Comparison of ENCODE assay signal across 16 cellular contexts in genomic region chr12:106229036-106229591, GRCh38. TPM values are rescaled to one million over a fixed set of nuclear protein-coding genes. Genes with fewer than 3 reads are reported as not detected.
DNase-seq lines count a peak whose midpoint lies in the region; ATAC-seq, FAIRE-seq and TF ChIP-seq lines count a peak whose summit lies in the region.
"Had no signal": no experiment of that assay in that cellular context is flagged by ENCODE, and none has a peak within 500 bp of the region (broad histone marks: within the 10 kb centered on the region; RNA-seq: fewer than 3 reads in every experiment).

No MANE protein-coding gene starts in this region.

- no peaks in the 10 kb centered on the region for H3K79me2 ChIP-seq in HepG2 (ENCODE audit: insufficient read depth, low read length)

- ATAC-seq in HepG2: no peak

- H3K4me3 ChIP-seq in CD4-positive, alpha-beta memory T cell (ENCODE audit: low read length in 2 of 2): no peak overlapping the region
- H3K4me3 ChIP-seq in SK-N-MC (no peak overlapping the region), HepG2 (replicated peaks in 1 of 3; ENCODE audit: insufficient read depth in 1 of 3, low read depth in 2 of 3, low read length in 3 of 3) (no peak overlapping the region), neutrophil (ENCODE audit: low read depth in 1 of 2, low read length in 1 of 2) (no peak overlapping the region)

- no peak for FAIRE-seq in HepG2 (lab: Jason Lieb, UNC)
- FAIRE-seq: A204.1, H1 had no signal

- no peak overlapping the region for H3K27ac ChIP-seq in CD4-positive, alpha-beta memory T cell (ENCODE audit: low read depth, low read length)
- H3K27ac ChIP-seq in SK-N-MC (peak overlapping the region; percentile 10; the same call in 1 of the 2 replicates), HepG2 (ENCODE audit: extremely low read length, insufficient read depth, low read length) (no peak overlapping the region), neutrophil (peak overlapping the region; percentile 97)
- H3K27ac ChIP-seq: C4-2B had no signal

- POLR2A ChIA-PET in CD4-positive, alpha-beta memory T cell (lab: Charles Lee; ENCODE audit: partially characterized antibody): interaction anchor here (1.9 to 4.5 kb wide), 6 partner anchors 20 to 73 kb away, joined by 6 to 87 read pairs (median 18); partner anchors contain the start of genes CKAP4 and TCP11L2
- POLR2A ChIA-PET in HepG2 (lab: Yijun Ruan, JAX): no interaction called here

- no peak for TF ChIP-seq CTCF in HepG2 (CRISPR knock-in tag; IDR thresholded peaks at IDR 0.05)
- TF ChIP-seq CTCF in neutrophil (IDR thresholded peaks at IDR 0.05): no peak

- in situ Hi-C loops in HepG2 (cut with HindIII; ENCODE audit: extremely low pct_ligation_motif_present, low pct_unique_long_range_greater_than_20kb): loop anchor here (5.0 to 10.0 kb wide), 3 partner anchors 53 to 804 kb away; no protein-coding TSS in a partner anchor

- intact Hi-C loops in CD4-positive, alpha-beta memory T cell (cut with micrococcal nuclease): no loop called here
- intact Hi-C loops in HepG2 (cut with micrococcal nuclease; ENCODE audit: unreplicated experiment): loop anchor here (5.0 kb wide), 1 partner anchor 693 kb away; no protein-coding TSS in a partner anchor

- H4K20me1 ChIP-seq in HepG2 (ENCODE audit: insufficient read depth, low read length): no peaks in the 10 kb centered on the region

- WGBS in HepG2 (ENCODE audit: low lambda C conversion rate): 53% methylated on average over 12 of the region's 12 CpGs

- H3K36me3 Mint-ChIP-seq in CD4-positive, alpha-beta memory T cell: no peaks in the 10 kb centered on the region

- no peak overlapping the region for H2AFZ ChIP-seq in HepG2 (ENCODE audit: low read length)

- H3K27ac Mint-ChIP-seq in CD4-positive, alpha-beta memory T cell: peak overlapping the region in 5 of 7 donors; percentile 8 to 75 (median 24)
- H3K27ac Mint-ChIP-seq: HFFc6 had no signal

- TF ChIP-seq POLR2A in HepG2 (IDR thresholded peaks at IDR 0.05; ENCODE audit: insufficient read depth in 1 of 2, low read depth in 2 of 2, low read length in 2 of 2): no peak

- H3K4me3 Mint-ChIP-seq in CD4-positive, alpha-beta memory T cell: peak overlapping the region in 1 of 8 donors; percentile 46
- H3K4me3 Mint-ChIP-seq: HFFc6 had no signal

- CTCF ChIA-PET in CD4-positive, alpha-beta memory T cell (lab: Charles Lee; ENCODE audit: partially characterized antibody): interaction anchor here (1.1 to 6.5 kb wide), 8 partner anchors 13 to 79 kb away, joined by 3 to 245 read pairs (median 5); partner anchors contain the start of gene TCP11L2
- CTCF ChIA-PET in HepG2 (lab: Yijun Ruan, JAX; ENCODE audit: low intra/inter-chr PET ratio, low total read pairs): no interaction called here

- H3K9me3 ChIP-seq in CD4-positive, alpha-beta memory T cell (ENCODE audit: control insufficient read depth in 1 of 2, low read length in 2 of 2): no peaks in the 10 kb centered on the region
- H3K9me3 ChIP-seq in SK-N-MC (ENCODE audit: low read depth, low read length): no peaks in the 10 kb centered on the region
- H3K9me3 ChIP-seq in HepG2 (ENCODE audit: low read length): no peaks in the 10 kb centered on the region
- no peaks in the 10 kb centered on the region for H3K9me3 ChIP-seq in neutrophil
- H3K9me3 ChIP-seq: BE2C had no signal

- no TSS peak for BruUV-seq in HepG2 (replicated peaks; lab: Mats Ljungman, UMichigan)

- H3K9me3 Mint-ChIP-seq in CD4-positive, alpha-beta memory T cell: no peaks in the 10 kb centered on the region
- H3K9me3 Mint-ChIP-seq: HFFc6 had no signal

- no peak overlapping the region for H3K9ac ChIP-seq in SK-N-MC (ENCODE audit: insufficient read length)
- H3K9ac ChIP-seq in HepG2 (ENCODE audit: insufficient read depth, low read depth, low read length): no peak overlapping the region

- no peak for TF ChIP-seq EP300 in HepG2 (IDR thresholded peaks at IDR 0.05; ENCODE audit: low read depth in 2 of 2, low read length in 2 of 2)
- TF ChIP-seq EP300 in HepG2 (CRISPR knock-in tag; IDR thresholded peaks at IDR 0.05; ENCODE audit: borderline replicate concordance): no peak

- no peak for TF ChIP-seq RAD21 in HepG2 (CRISPR knock-in tag; IDR thresholded peaks at IDR 0.05)

- no peaks in the 10 kb centered on the region for H3K36me3 ChIP-seq in CD4-positive, alpha-beta memory T cell (ENCODE audit: insufficient read depth, low read length)
- no peaks in the 10 kb centered on the region for H3K36me3 ChIP-seq in SK-N-MC (ENCODE audit: insufficient read depth, low read length)
- no peaks in the 10 kb centered on the region for H3K36me3 ChIP-seq in HepG2 (replicated peaks in 1 of 2; ENCODE audit: control insufficient read depth in 1 of 2, insufficient read depth in 2 of 2, low read length in 2 of 2)
- H3K36me3 ChIP-seq in neutrophil: peaks cover 18% of the 10 kb centered on the region
- H3K36me3 ChIP-seq: BE2C had no signal

- H3K27me3 Mint-ChIP-seq in CD4-positive, alpha-beta memory T cell: no peaks in the 10 kb centered on the region

- no peak overlapping the region for H3K4me2 ChIP-seq in HepG2 (ENCODE audit: low read depth, low read length)

- peaks cover 18% of the 10 kb centered on the region for H3K4me1 ChIP-seq in CD4-positive, alpha-beta memory T cell (ENCODE audit: insufficient read depth, low read length)
- H3K4me1 ChIP-seq in HepG2 (ENCODE audit: insufficient read depth, low read length) (peaks cover 11% of the 10 kb centered on the region), neutrophil (ENCODE audit: control insufficient read depth in 1 of 2, insufficient read depth in 1 of 2, low read depth in 1 of 2, low read length in 1 of 2) (peaks cover 44 to 67% of the 10 kb centered on the region in 2 experiments)
- H3K4me1 ChIP-seq: BE2C had no signal

- no peak for DNase-seq in CD4-positive, alpha-beta memory T cell
- DNase-seq in SK-N-MC (ENCODE audit: low read depth, low spot score) (no peak), HepG2 (ENCODE audit: low spot score) (no peak), AG20443 (ENCODE audit: low spot score) (no peak), NAMALWA (ENCODE audit: low spot score) (no peak)
- no peak for DNase-seq in activated CD4-positive, CD25-positive, alpha-beta regulatory T cell treated with anti-CD3 and anti-CD28 coated beads, Interleukin-2, amount 50 U/mL, for 72 hours
- no peak for DNase-seq in activated CD4-positive, alpha-beta T cell treated with anti-CD3 and anti-CD28 coated beads for 48 hours
- DNase-seq: BE2C, DMS53, GF-D8, HCEC 1CT, HFFc6 had no signal

- H3K4me1 Mint-ChIP-seq in CD4-positive, alpha-beta memory T cell: peaks cover 12 to 19% (median 16%) of the 10 kb centered on the region in 4 donors

- H3K27me3 ChIP-seq in CD4-positive, alpha-beta memory T cell (ENCODE audit: insufficient read depth, low read length): no peaks in the 10 kb centered on the region
- H3K27me3 ChIP-seq in HepG2 (ENCODE audit: control insufficient read depth in 1 of 2, insufficient read depth in 2 of 2, low read length in 2 of 2) (peaks cover 2 to 16% of the 10 kb centered on the region in 2 experiments; a peak in 3 of 5 replicates), neutrophil (no peaks in the 10 kb centered on the region)
- H3K27me3 ChIP-seq: BE2C had no signal

TF ChIP-seq in HepG2, 621 proteins besides CTCF, POLR2A, EP300 and RAD21:
- TF ChIP-seq ZNF749 (CRISPR knock-in tag; IDR thresholded peaks at IDR 0.05; ENCODE audit: borderline replicate concordance) (no peak), SIX4 (CRISPR knock-in tag; IDR thresholded peaks at IDR 0.05) (no peak), ZNF275 (CRISPR knock-in tag; IDR thresholded peaks at IDR 0.05; ENCODE audit: borderline replicate concordance) (no peak), ZNF7 (CRISPR knock-in tag; IDR thresholded peaks at IDR 0.05) (peak; percentile 81), ZSCAN22 (CRISPR knock-in tag; IDR thresholded peaks at IDR 0.05) (no peak), HMG20A (CRISPR knock-in tag; IDR thresholded peaks at IDR 0.05; ENCODE audit: borderline replicate concordance) (no peak)

RNA-seq across cellular contexts. Expression of gene CKAP4, which starts 18.7 kb away (rescaled TPM):
- total RNA-seq in CD4-positive, alpha-beta memory T cell: 10 to 100 TPM; 12.5 to 13.0 TPM
- 1 to 10 TPM; 5.1 to 8.3 TPM for polyA plus RNA-seq in CD4-positive, alpha-beta memory T cell
- 37.3 and 70.2 TPM in 2 replicates for total RNA-seq in HepG2 (2016; rRNA removed; fragmentation: Illumina TruSeq; extraction: Trizol)
- 3.7 and 3.9 TPM in 2 replicates for total RNA-seq in HepG2 (2016; cell fraction: cytosol; rRNA removed; fragmentation: Illumina TruSeq; extraction: Trizol; ENCODE audit: low read depth)
- 34.6 and 68.5 TPM in 2 replicates for total RNA-seq in HepG2 (2016; cell fraction: insoluble cytoplasmic fraction; rRNA removed; fragmentation: Illumina TruSeq; extraction: Trizol)
- total RNA-seq in HepG2 (2016; cell fraction: membrane; rRNA removed; fragmentation: Illumina TruSeq; extraction: Trizol): 14.7 and 15.5 TPM in 2 replicates
- 67.9 and 80.5 TPM in 2 replicates for total RNA-seq in HepG2 (2016; cell fraction: nucleus; rRNA removed; fragmentation: Illumina TruSeq; extraction: Trizol)
- polyA plus RNA-seq in HepG2 (2011; rRNA removed): 39.2 and 45.4 TPM in 2 replicates
- 30.8 and 37.4 TPM in 2 replicates for polyA plus RNA-seq in HepG2 (2011; cell fraction: cytosol; rRNA removed)
- polyA plus RNA-seq in HepG2 (2011; cell fraction: nucleus; rRNA removed): 17.5 and 20.0 TPM in 2 replicates
- 76.8 and 81.5 TPM in 2 replicates for polyA plus RNA-seq in HepG2 (2012)
- polyA plus RNA-seq in HepG2 (2016; cell fraction: cytosol; fragmentation: Illumina TruSeq; extraction: Trizol; ENCODE audit: low read depth): 4.9 and 5.3 TPM in 2 replicates
- polyA plus RNA-seq in HepG2 (2016; cell fraction: insoluble cytoplasmic fraction; fragmentation: Illumina TruSeq; extraction: Trizol; ENCODE audit: low read depth): 44.7 and 53.0 TPM in 2 replicates
- polyA plus RNA-seq in HepG2 (2016; cell fraction: membrane; fragmentation: Illumina TruSeq; extraction: Trizol; ENCODE audit: low read depth): 13.7 and 14.8 TPM in 2 replicates
- 125 and 131 TPM in 2 replicates for polyA plus RNA-seq in HepG2 (2016; cell fraction: nucleus; fragmentation: Illumina TruSeq; extraction: Trizol; ENCODE audit: insufficient read depth, low read depth)
- polyA minus RNA-seq in HepG2 (2011; rRNA and poly(A)+ RNA removed; ENCODE audit: low replicate concordance): 17.1 and 29.8 TPM in 2 replicates
- polyA minus RNA-seq in HepG2 (2011; cell fraction: cytosol; rRNA and poly(A)+ RNA removed): 29.4 and 33.1 TPM in 2 replicates
- 11.7 and 15.9 TPM in 2 replicates for polyA minus RNA-seq in HepG2 (2011; cell fraction: nucleus; rRNA and poly(A)+ RNA removed)

Comparison
In these comparisons a context has a peak if more than half of its experiments do, and no peak if none do; other contexts are left out.
1. H3K27ac ChIP-seq: peak in SK-N-MC (single experiment) and neutrophil (single experiment); none in CD4-positive, alpha-beta memory T cell (single experiment) and HepG2 (single experiment).